ENCODE assay signal across 11 cellular contexts in genomic region chr5:131610198-131611063, GRCh38. TPM values are rescaled to one million over a fixed set of nuclear protein-coding genes. Genes with fewer than 3 reads are reported as not detected.
DNase-seq lines count a peak whose midpoint lies in the region; TF ChIP-seq lines count a peak whose summit lies in the region.
"Had no signal": no experiment of that assay in that cellular context is flagged by ENCODE, and none has a peak within 500 bp of the region (broad histone marks: within the 10 kb centered on the region; RNA-seq: fewer than 3 reads in every experiment).

No MANE protein-coding gene starts in this region.

- peak; percentile 68 for DNase-seq in H4 (ENCODE audit: low spot score)
- peak; percentile 62 to 83 for DNase-seq in SJSA1 (ENCODE audit: low read depth in 1 of 2, low spot score in 2 of 2)
- DNase-seq in fibroblast of the aortic adventitia (ENCODE audit: low read depth) = peak; percentile 87
- DNase-seq in renal cortical epithelial cell (ENCODE audit: low read depth) = peak; percentile 81
- DNase-seq in NK-92 (lab: John Stamatoyannopoulos, UW; ENCODE audit: unreplicated experiment) = no peak
- no peak for DNase-seq in superior temporal gyrus (ENCODE audit: extremely low spot score)
- DNase-seq in KG1 (lab: John Stamatoyannopoulos, UW) = no peak
- no peak for DNase-seq in GDM1 (lab: John Stamatoyannopoulos, UW)
- DNase-seq: activated CD4-positive, alpha-beta memory T cell treated with anti-CD3 and anti-CD28 coated beads for 36 hours; hippocampal formation; retina had no signal

- H3K4me1 ChIP-seq in SJSA1 (replicated peaks) = peaks cover 36% of the 10 kb centered on the region

- TF ChIP-seq CTCF in fibroblast of the aortic adventitia (IDR thresholded peaks at IDR 0.05; ENCODE audit: insufficient read depth, low read length) = no peak

- H3K27me3 ChIP-seq in SJSA1 (replicated peaks) = no peaks in the 10 kb centered on the region

- H3K9me3 ChIP-seq in SJSA1 (replicated peaks) = no peaks in the 10 kb centered on the region

- 0 out of 2 replicates have a peak, but pooled peaks cover 3% of the 10 kb centered on the region for H3K36me3 ChIP-seq in SJSA1

- H3K27ac ChIP-seq in SJSA1 = peak overlapping the region; percentile 64

- H3K4me3 ChIP-seq in SJSA1 (no peak overlapping the region), fibroblast of the aortic adventitia (ENCODE audit: low read depth, low read length) (no peak overlapping the region)

RNA-seq across cellular contexts. Expression of gene RAPGEF6, which starts 24.6 kb away (rescaled TPM):
- total RNA-seq in H4 (2014; rRNA removed; shearing (Covaris generic)) = 9.8 and 11.0 TPM in 2 replicates
- total RNA-seq in SJSA1 (2014; rRNA removed; shearing (Covaris generic)) = 20.8 and 21.1 TPM in 2 replicates
- total RNA-seq in fibroblast of the aortic adventitia (ENCODE audit: low replicate concordance) = 17.5 and 47.0 TPM in 2 replicates
- 12.7 and 27.8 TPM in 2 replicates for total RNA-seq in renal cortical epithelial cell

Comparison
In these comparisons a context has a peak if more than half of its experiments do, and no peak if none do; other contexts are left out.
1. DNase-seq: peak in H4 (single experiment), SJSA1 (2 of 2), fibroblast of the aortic adventitia (single experiment) and renal cortical epithelial cell (single experiment); none in NK-92 (single experiment), superior temporal gyrus (single experiment), KG1 (single experiment) and GDM1 (single experiment).